Comparison of ENCODE assay signal across 1 cellular context in the genomic region with DNA sequence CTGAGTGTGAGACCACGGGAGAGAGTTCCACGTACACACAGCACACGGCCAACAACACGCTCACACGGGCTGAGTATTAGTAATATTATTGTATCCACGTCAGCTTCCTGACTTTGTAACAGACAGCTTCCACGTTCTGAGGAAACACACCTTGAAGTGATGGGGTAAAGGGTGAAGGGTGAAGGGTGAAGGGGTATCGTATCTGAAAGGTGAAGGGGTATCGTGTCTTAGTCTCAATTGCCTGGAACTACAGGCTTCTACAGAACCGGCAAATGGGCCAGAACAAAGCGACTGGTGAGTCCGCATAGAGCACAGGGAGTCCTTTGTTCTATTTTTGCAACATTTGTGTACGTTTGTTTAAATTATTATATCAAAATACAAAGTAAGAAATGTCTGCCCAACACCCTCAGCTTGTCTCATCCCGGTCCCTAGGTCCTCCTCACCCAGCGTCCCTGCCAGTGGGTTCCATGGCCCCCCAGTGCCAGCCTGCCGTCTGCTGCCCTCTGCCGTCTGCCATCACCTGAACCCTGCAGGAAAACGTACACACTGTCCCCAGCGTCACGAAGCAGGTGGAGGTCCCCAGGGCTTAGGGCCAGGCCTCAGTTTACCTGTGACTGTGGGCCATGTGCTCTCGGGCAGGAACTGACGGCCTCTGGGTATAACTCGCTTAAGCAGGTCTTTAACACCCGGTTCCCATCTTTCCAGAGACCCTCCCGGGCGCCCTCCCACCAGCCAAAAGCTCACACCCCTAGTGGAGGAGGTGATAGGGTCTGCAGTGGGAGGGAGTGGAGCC.
TF ChIP-seq lines count a peak whose summit lies in the region.

No MANE protein-coding gene starts in this region.

TF ChIP-seq in HepG2, 621 proteins besides CTCF, POLR2A, EP300 and RAD21 (continued from another document and continues in another):
- TF ChIP-seq, protein P1, sequence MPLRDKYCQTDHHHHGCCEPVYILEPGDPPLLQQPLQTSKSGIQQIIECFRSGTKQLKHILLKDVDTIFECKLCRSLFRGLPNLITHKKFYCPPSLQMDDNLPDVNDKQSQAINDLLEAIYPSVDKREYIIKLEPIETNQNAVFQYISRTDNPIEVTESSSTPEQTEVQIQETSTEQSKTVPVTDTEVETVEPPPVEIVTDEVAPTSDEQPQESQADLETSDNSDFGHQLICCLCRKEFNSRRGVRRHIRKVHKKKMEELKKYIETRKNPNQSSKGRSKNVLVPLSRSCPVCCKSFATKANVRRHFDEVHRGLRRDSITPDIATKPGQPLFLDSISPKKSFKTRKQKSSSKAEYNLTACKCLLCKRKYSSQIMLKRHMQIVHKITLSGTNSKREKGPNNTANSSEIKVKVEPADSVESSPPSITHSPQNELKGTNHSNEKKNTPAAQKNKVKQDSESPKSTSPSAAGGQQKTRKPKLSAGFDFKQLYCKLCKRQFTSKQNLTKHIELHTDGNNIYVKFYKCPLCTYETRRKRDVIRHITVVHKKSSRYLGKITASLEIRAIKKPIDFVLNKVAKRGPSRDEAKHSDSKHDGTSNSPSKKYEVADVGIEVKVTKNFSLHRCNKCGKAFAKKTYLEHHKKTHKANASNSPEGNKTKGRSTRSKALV (CRISPR knock-in tag; IDR thresholded peaks at IDR 0.05): no peak
- TF ChIP-seq, protein P2, sequence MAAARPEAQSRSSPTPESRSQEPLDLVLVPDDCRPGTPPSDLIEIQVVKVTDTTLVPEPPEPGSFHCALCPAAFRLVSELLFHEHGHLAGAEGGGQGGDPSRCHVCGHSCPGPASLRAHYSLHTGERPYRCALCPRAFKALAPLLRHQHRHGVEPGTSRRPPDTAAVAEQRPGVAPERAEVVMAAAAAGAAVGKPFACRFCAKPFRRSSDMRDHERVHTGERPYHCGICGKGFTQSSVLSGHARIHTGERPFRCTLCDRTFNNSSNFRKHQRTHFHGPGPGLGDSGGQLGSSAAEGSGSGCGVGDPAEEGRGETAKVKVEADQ (CRISPR knock-in tag; IDR thresholded peaks at IDR 0.05; ENCODE audit: borderline replicate concordance): no peak
- TF ChIP-seq, protein P3, sequence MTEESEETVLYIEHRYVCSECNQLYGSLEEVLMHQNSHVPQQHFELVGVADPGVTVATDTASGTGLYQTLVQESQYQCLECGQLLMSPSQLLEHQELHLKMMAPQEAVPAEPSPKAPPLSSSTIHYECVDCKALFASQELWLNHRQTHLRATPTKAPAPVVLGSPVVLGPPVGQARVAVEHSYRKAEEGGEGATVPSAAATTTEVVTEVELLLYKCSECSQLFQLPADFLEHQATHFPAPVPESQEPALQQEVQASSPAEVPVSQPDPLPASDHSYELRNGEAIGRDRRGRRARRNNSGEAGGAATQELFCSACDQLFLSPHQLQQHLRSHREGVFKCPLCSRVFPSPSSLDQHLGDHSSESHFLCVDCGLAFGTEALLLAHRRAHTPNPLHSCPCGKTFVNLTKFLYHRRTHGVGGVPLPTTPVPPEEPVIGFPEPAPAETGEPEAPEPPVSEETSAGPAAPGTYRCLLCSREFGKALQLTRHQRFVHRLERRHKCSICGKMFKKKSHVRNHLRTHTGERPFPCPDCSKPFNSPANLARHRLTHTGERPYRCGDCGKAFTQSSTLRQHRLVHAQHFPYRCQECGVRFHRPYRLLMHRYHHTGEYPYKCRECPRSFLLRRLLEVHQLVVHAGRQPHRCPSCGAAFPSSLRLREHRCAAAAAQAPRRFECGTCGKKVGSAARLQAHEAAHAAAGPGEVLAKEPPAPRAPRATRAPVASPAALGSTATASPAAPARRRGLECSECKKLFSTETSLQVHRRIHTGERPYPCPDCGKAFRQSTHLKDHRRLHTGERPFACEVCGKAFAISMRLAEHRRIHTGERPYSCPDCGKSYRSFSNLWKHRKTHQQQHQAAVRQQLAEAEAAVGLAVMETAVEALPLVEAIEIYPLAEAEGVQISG (CRISPR knock-in tag; IDR thresholded peaks at IDR 0.05): no peak
- no peak for TF ChIP-seq GPN1 (CRISPR knock-in tag; IDR thresholded peaks at IDR 0.05; ENCODE audit: borderline replicate concordance)
- no peak for TF ChIP-seq DNMT3B (CRISPR knock-in tag; conservative IDR thresholded peaks at IDR 0.05)
- TF ChIP-seq ZBTB20 (CRISPR knock-in tag; IDR thresholded peaks at IDR 0.05; ENCODE audit: borderline replicate concordance, low read depth): no peak
- no peak for TF ChIP-seq HOXA9 (CRISPR knock-in tag; IDR thresholded peaks at IDR 0.05; ENCODE audit: borderline replicate concordance)
- no peak for TF ChIP-seq JDP2 (CRISPR knock-in tag; IDR thresholded peaks at IDR 0.05; ENCODE audit: borderline replicate concordance)
- TF ChIP-seq ZZZ3 (CRISPR knock-in tag; IDR thresholded peaks at IDR 0.05; ENCODE audit: borderline replicate concordance): no peak
- TF ChIP-seq ZBTB3 (CRISPR knock-in tag; IDR thresholded peaks at IDR 0.05; ENCODE audit: borderline replicate concordance, low read depth): no peak
- TF ChIP-seq, protein P4, sequence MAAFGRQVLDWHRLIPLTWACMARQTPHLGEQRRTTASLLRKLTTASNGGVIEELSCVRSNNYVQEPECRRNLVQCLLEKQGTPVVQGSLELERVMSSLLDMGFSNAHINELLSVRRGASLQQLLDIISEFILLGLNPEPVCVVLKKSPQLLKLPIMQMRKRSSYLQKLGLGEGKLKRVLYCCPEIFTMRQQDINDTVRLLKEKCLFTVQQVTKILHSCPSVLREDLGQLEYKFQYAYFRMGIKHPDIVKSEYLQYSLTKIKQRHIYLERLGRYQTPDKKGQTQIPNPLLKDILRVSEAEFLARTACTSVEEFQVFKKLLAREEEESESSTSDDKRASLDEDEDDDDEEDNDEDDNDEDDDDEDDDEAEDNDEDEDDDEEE (CRISPR knock-in tag; IDR thresholded peaks at IDR 0.05): no peak
- TF ChIP-seq FOXC1 (CRISPR knock-in tag; IDR thresholded peaks at IDR 0.05; ENCODE audit: borderline replicate concordance): no peak
- TF ChIP-seq DMAP1 (CRISPR knock-in tag; IDR thresholded peaks at IDR 0.05): no peak
- peak; percentile 66; the same call in 1 of the 2 replicates for TF ChIP-seq ZBTB7B (CRISPR knock-in tag; IDR thresholded peaks at IDR 0.05)
- TF ChIP-seq U2AF1 (optimal IDR thresholded peaks at IDR 0.05; ENCODE audit: low read depth, low read length): no peak
- TF ChIP-seq KDM3A (CRISPR knock-in tag; IDR thresholded peaks at IDR 0.05; ENCODE audit: low read depth): no peak
- no peak for TF ChIP-seq CHD2 (IDR thresholded peaks at IDR 0.05; ENCODE audit: low read depth, low read length)
- TF ChIP-seq, protein P5, sequence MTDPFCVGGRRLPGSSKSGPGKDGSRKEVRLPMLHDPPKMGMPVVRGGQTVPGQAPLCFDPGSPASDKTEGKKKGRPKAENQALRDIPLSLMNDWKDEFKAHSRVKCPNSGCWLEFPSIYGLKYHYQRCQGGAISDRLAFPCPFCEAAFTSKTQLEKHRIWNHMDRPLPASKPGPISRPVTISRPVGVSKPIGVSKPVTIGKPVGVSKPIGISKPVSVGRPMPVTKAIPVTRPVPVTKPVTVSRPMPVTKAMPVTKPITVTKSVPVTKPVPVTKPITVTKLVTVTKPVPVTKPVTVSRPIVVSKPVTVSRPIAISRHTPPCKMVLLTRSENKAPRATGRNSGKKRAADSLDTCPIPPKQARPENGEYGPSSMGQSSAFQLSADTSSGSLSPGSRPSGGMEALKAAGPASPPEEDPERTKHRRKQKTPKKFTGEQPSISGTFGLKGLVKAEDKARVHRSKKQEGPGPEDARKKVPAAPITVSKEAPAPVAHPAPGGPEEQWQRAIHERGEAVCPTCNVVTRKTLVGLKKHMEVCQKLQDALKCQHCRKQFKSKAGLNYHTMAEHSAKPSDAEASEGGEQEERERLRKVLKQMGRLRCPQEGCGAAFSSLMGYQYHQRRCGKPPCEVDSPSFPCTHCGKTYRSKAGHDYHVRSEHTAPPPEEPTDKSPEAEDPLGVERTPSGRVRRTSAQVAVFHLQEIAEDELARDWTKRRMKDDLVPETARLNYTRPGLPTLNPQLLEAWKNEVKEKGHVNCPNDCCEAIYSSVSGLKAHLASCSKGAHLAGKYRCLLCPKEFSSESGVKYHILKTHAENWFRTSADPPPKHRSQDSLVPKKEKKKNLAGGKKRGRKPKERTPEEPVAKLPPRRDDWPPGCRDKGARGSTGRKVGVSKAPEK (CRISPR knock-in tag; IDR thresholded peaks at IDR 0.05; ENCODE audit: borderline replicate concordance): no peak
- no peak for TF ChIP-seq FOXM1 (CRISPR knock-in tag; IDR thresholded peaks at IDR 0.05)
- TF ChIP-seq, protein P6, sequence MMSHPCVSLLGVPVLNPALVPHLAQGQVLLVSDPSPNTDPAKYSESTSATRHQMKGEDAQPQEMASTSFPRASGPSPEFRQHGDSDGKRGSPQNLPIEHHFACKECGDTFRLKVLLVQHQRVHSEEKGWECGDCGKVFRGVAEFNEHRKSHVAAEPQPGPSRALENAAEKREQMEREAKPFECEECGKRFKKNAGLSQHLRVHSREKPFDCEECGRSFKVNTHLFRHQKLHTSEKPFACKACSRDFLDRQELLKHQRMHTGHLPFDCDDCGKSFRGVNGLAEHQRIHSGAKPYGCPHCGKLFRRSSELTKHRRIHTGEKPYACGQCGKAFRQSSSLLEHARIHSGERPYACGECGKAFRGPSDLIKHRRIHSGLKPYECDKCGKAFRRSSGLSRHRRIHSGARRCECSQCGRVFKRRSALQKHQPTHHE (CRISPR knock-in tag; IDR thresholded peaks at IDR 0.05; ENCODE audit: borderline replicate concordance): no peak
- TF ChIP-seq PHB2 (IDR thresholded peaks at IDR 0.05; ENCODE audit: partially characterized antibody): no peak
- TF ChIP-seq, protein P7, sequence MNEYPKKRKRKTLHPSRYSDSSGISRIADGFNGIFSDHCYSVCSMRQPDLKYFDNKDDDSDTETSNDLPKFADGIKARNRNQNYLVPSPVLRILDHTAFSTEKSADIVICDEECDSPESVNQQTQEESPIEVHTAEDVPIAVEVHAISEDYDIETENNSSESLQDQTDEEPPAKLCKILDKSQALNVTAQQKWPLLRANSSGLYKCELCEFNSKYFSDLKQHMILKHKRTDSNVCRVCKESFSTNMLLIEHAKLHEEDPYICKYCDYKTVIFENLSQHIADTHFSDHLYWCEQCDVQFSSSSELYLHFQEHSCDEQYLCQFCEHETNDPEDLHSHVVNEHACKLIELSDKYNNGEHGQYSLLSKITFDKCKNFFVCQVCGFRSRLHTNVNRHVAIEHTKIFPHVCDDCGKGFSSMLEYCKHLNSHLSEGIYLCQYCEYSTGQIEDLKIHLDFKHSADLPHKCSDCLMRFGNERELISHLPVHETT (CRISPR knock-in tag; conservative IDR thresholded peaks at IDR 0.05): no peak
- TF ChIP-seq, protein P8, sequence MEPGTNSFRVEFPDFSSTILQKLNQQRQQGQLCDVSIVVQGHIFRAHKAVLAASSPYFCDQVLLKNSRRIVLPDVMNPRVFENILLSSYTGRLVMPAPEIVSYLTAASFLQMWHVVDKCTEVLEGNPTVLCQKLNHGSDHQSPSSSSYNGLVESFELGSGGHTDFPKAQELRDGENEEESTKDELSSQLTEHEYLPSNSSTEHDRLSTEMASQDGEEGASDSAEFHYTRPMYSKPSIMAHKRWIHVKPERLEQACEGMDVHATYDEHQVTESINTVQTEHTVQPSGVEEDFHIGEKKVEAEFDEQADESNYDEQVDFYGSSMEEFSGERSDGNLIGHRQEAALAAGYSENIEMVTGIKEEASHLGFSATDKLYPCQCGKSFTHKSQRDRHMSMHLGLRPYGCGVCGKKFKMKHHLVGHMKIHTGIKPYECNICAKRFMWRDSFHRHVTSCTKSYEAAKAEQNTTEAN (CRISPR knock-in tag; conservative IDR thresholded peaks at IDR 0.05): no peak
- no peak for TF ChIP-seq ZNF75D (CRISPR knock-in tag; IDR thresholded peaks at IDR 0.05; ENCODE audit: borderline replicate concordance)
- TF ChIP-seq, protein P9, sequence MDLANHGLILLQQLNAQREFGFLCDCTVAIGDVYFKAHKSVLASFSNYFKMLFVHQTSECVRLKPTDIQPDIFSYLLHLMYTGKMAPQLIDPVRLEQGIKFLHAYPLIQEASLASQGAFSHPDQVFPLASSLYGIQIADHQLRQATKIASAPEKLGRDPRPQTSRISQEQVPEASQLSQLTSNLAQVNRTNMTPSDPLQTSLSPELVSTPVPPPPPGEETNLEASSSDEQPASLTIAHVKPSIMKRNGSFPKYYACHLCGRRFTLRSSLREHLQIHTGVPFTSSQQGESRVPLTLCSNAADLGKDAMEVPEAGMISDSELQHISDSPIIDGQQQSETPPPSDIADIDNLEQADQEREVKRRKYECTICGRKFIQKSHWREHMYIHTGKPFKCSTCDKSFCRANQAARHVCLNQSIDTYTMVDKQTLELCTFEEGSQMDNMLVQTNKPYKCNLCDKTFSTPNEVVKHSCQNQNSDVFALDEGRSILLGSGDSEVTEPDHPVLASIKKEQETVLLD (CRISPR knock-in tag; IDR thresholded peaks at IDR 0.05; ENCODE audit: low read depth): 0 out of 2 replicates have a peak, but pooled peaks have one; percentile 4
- TF ChIP-seq IRX3 (CRISPR knock-in tag; IDR thresholded peaks at IDR 0.05; ENCODE audit: borderline replicate concordance, low read depth): no peak
- TF ChIP-seq ZNF552 (CRISPR knock-in tag; IDR thresholded peaks at IDR 0.05; ENCODE audit: borderline replicate concordance): no peak
- 0 out of 2 replicates have a peak, but pooled peaks have one; percentile 31 for TF ChIP-seq THAP11 (CRISPR knock-in tag; IDR thresholded peaks at IDR 0.05)
- TF ChIP-seq, protein P10, sequence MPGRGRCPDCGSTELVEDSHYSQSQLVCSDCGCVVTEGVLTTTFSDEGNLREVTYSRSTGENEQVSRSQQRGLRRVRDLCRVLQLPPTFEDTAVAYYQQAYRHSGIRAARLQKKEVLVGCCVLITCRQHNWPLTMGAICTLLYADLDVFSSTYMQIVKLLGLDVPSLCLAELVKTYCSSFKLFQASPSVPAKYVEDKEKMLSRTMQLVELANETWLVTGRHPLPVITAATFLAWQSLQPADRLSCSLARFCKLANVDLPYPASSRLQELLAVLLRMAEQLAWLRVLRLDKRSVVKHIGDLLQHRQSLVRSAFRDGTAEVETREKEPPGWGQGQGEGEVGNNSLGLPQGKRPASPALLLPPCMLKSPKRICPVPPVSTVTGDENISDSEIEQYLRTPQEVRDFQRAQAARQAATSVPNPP (CRISPR knock-in tag; IDR thresholded peaks at IDR 0.05): no peak
- no peak for TF ChIP-seq ZNF652 (CRISPR knock-in tag; IDR thresholded peaks at IDR 0.05; ENCODE audit: borderline replicate concordance, low read depth)
- TF ChIP-seq, protein P11, sequence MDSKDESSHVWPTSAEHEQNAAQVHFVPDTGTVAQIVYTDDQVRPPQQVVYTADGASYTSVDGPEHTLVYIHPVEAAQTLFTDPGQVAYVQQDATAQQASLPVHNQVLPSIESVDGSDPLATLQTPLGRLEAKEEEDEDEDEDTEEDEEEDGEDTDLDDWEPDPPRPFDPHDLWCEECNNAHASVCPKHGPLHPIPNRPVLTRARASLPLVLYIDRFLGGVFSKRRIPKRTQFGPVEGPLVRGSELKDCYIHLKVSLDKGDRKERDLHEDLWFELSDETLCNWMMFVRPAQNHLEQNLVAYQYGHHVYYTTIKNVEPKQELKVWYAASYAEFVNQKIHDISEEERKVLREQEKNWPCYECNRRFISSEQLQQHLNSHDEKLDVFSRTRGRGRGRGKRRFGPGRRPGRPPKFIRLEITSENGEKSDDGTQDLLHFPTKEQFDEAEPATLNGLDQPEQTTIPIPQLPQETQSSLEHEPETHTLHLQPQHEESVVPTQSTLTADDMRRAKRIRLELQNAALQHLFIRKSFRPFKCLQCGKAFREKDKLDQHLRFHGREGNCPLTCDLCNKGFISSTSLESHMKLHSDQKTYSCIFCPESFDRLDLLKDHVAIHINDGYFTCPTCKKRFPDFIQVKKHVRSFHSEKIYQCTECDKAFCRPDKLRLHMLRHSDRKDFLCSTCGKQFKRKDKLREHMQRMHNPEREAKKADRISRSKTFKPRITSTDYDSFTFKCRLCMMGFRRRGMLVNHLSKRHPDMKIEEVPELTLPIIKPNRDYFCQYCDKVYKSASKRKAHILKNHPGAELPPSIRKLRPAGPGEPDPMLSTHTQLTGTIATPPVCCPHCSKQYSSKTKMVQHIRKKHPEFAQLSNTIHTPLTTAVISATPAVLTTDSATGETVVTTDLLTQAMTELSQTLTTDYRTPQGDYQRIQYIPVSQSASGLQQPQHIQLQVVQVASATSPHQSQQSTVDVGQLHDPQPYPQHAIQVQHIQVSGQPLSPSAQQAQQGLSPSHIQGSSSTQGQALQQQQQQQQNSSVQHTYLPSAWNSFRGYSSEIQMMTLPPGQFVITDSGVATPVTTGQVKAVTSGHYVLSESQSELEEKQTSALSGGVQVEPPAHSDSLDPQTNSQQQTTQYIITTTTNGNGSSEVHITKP (CRISPR knock-in tag; IDR thresholded peaks at IDR 0.05; ENCODE audit: low read depth): 0 out of 2 replicates have a peak, but pooled peaks have one; percentile 21
- TF ChIP-seq HDAC2 (CRISPR knock-in tag; IDR thresholded peaks at IDR 0.05): no peak
